In the genomic region with DNA sequence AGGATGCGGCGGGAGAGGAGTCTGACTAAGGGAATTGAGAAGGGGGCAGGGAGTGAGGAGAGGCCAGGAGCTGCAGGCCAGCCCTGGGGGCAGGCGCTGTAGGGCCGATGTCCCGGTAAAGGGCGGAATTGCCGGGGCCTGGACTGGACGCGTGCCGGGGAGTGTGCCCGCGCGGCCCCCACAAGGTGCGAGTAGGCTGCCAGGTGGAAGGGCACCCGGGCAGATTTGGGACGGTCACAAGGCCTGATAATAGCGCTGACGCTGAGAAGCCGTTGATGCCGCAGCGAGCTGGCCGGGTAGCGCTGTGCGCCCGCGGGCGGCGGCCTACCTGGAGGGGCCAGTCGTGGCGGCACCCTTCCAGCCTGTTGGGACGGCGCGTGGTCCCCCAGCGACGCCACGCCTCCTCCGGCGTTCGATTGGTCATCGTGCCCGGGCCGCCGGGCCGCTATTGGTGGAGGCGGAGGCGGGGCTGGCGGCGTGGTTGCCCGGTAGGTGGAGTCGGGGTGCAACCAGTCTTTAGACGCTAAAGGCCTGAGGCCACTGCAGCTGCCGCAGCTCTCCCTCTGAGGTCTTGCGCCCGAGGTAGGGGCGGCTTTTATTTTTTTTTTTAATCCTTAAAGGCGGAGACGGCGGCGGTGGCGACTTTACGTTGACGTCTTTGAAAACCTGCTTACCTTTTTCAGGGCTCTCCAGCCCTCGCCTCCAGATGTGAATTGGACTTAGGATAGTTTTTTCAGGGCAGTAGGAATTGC, we compare ENCODE assay signal across 8 cellular contexts. TPM values are rescaled to one million over a fixed set of nuclear protein-coding genes. Genes with fewer than 3 reads are reported as not detected.
DNase-seq lines count a peak whose midpoint lies in the region; ATAC-seq, FAIRE-seq and TF ChIP-seq lines count a peak whose summit lies in the region.

No MANE protein-coding gene starts in this region.

- H3K27ac ChIP-seq in SK-N-MC (peak overlapping the region; percentile 65; the same call in 1 of the 2 replicates), body of pancreas (peak overlapping the region; percentile 95 to 98 (median 96))

- peaks cover 73% of the 10 kb centered on the region for H3K4me1 ChIP-seq in body of pancreas

- H3K36me3 ChIP-seq in SK-N-MC (ENCODE audit: insufficient read depth, low read length) (no peaks in the 10 kb centered on the region), body of pancreas (replicated peaks in 1 of 2; ENCODE audit: insufficient read depth in 1 of 2, low read depth in 2 of 2) (no peaks in the 10 kb centered on the region)

- WGBS in body of pancreas, 2 donors: 1% methylated on average over 18 to 62 of the region's 63 CpGs

- intact Hi-C loops in body of pancreas (cut with DNase I): no loop called here

- peak; percentile 92 for FAIRE-seq in GM18507 (lab: Jason Lieb, UNC)

- ATAC-seq in HG02943 (IDR thresholded peaks at IDR 0.05; ENCODE audit: low read depth, unreplicated experiment) (peak; percentile 69), body of pancreas (peak; percentile 93)

- H3K4me3 ChIP-seq in SK-N-MC (peak overlapping the region; percentile 86), body of pancreas (peak overlapping the region; percentile 32 to 75), iPS-18c (ENCODE audit: insufficient read depth, low read depth, low read length) (peak overlapping the region; percentile 87)

- H3K27me3 ChIP-seq in body of pancreas: no peaks in the 10 kb centered on the region

- peak overlapping the region; percentile 81 for H3K9ac ChIP-seq in SK-N-MC (ENCODE audit: insufficient read length)

- H3K9me3 ChIP-seq in SK-N-MC (ENCODE audit: low read depth, low read length): no peaks in the 10 kb centered on the region
- no peaks in the 10 kb centered on the region for H3K9me3 ChIP-seq in body of pancreas
- H3K9me3 ChIP-seq in iPS-18c (ENCODE audit: control insufficient read depth, insufficient read depth, low read length): no peaks in the 10 kb centered on the region

- TF ChIP-seq CTCF in body of pancreas (IDR thresholded peaks at IDR 0.05): peak in 5 of 7 experiments; percentile 6 to 53 (median 37)

- peak; percentile 96 to 97 (median 96) for TF ChIP-seq POLR2A in body of pancreas (IDR thresholded peaks at IDR 0.05)

- DNase-seq in GM18507 (ENCODE audit: extremely low spot score, insufficient read length, low read depth) (peak; percentile 94), SK-N-MC (ENCODE audit: low read depth, low spot score) (no peak), body of pancreas (peak; percentile 98 to 99 (median 98)), smooth muscle cell of the brain vasculature (ENCODE audit: low read depth, low spot score) (peak; percentile 79), NOMO-1 treated with DMSO at 0.1 percent for 48 hours (lab: John Stamatoyannopoulos, UW; ENCODE audit: unreplicated experiment) (no peak), NCI-H82 treated with DMSO at 0.1 percent for 48 hours (lab: John Stamatoyannopoulos, UW; ENCODE audit: unreplicated experiment) (no peak)

RNA-seq across cellular contexts. Expression of a gene that starts 0.9 kb away (rescaled TPM):
- 10 to 100 TPM; 17.5 to 28.8 TPM for total RNA-seq in body of pancreas

RNA-seq across cellular contexts. Expression of a gene that starts 22.4 kb away (rescaled TPM):
- total RNA-seq in body of pancreas: 100 to 1,000 TPM; 555 to 696 TPM

RNA-seq across cellular contexts. Expression of a gene that starts 54.6 kb away (rescaled TPM):
- total RNA-seq in body of pancreas: not detected

Comparison
In these comparisons a context has a peak if more than half of its experiments do, and no peak if none do; other contexts are left out.
1. DNase-seq: peak in GM18507 (single experiment), body of pancreas (4 of 4) and smooth muscle cell of the brain vasculature (single experiment); none in SK-N-MC (single experiment), NOMO-1 treated with DMSO at 0.1 percent for 48 hours (single experiment) and NCI-H82 treated with DMSO at 0.1 percent for 48 hours (single experiment).
2. Peak in every context shown above with its lines, with median percentiles within 50 percentile points of each other: H3K4me3 ChIP-seq.